11 cellular contexts compared by ENCODE assay signal in genomic region chr13:91247768-91248167, GRCh38.
A peak's percentile ranks its signal among the peaks of the same experiment; 100 is the strongest.
DNase-seq lines count a peak whose midpoint lies in the region; ATAC-seq and TF ChIP-seq lines count a peak whose summit lies in the region.
"Had no signal": no experiment of that assay in that cellular context is flagged by ENCODE, and none has a peak within 500 bp of the region (broad histone marks: within the 10 kb centered on the region; RNA-seq: fewer than 3 reads in every experiment).

No MANE protein-coding gene starts in this region.

- H3K9me3 Mint-ChIP-seq in GM23338: peaks cover 7% of the 10 kb centered on the region; the same call in 1 of the 3 replicates
- H3K9me3 Mint-ChIP-seq: CD8-positive, alpha-beta T cell had no signal

- CTCF ChIA-PET in RWPE1 (lab: Yijun Ruan, JAX): no interaction called here

- TF ChIP-seq CTCF in 22Rv1 (IDR thresholded peaks at IDR 0.05) (peak; percentile 66), GM23338 (conservative IDR thresholded peaks at IDR 0.05; ENCODE audit: low read depth in 2 of 2) (peak in 1 of 2 experiments; percentile 79; a peak in 3 of 4 replicates), RWPE1 (conservative IDR thresholded peaks at IDR 0.05; ENCODE audit: low read depth) (peak; percentile 18), fibroblast of pulmonary artery (IDR thresholded peaks at IDR 0.05; ENCODE audit: low read length, missing control alignments) (peak; percentile 16)

- H3K9me2 ChIP-seq in GM23338 (ENCODE audit: insufficient read depth): 0 out of 2 replicates have a peak, but pooled peaks cover 3% of the 10 kb centered on the region

- no peak overlapping the region; the same call in 1 of the 2 replicates for H3K27ac Mint-ChIP-seq in GM23338
- H3K27ac Mint-ChIP-seq: CD8-positive, alpha-beta T cell had no signal

- H3K27me3 Mint-ChIP-seq in GM23338 (ENCODE audit: insufficient read depth, low read depth, poor library complexity): no peaks in the 10 kb centered on the region

- H3K4me2 ChIP-seq in GM23338: no peak overlapping the region

- H3K4me3 ChIP-seq in GM23338: no peak overlapping the region
- no peak overlapping the region for H3K4me3 ChIP-seq in fibroblast of pulmonary artery (replicated peaks; ENCODE audit: low read depth, low read length)
- H3K4me3 ChIP-seq: colonic mucosa had no signal

- H3K36me3 Mint-ChIP-seq in GM23338 (ENCODE audit: low read depth): peaks cover 4% of the 10 kb centered on the region; the same call in 2 of the 3 replicates
- H3K36me3 Mint-ChIP-seq: CD8-positive, alpha-beta T cell had no signal

- no peak for TF ChIP-seq POLR2A in erythroblast (IDR thresholded peaks at IDR 0.05; ENCODE audit: low read length)

- H3K4me1 Mint-ChIP-seq in GM23338: peaks cover 11% of the 10 kb centered on the region; the same call in 2 of the 3 replicates

- no peaks in the 10 kb centered on the region for H3K27me3 ChIP-seq in GM23338 (ENCODE audit: insufficient read depth)
- H3K27me3 ChIP-seq: colonic mucosa had no signal

- no peaks in the 10 kb centered on the region for H4K20me1 ChIP-seq in GM23338 (replicated peaks; ENCODE audit: insufficient read depth)

- H3K27ac ChIP-seq in 22Rv1 (no peak overlapping the region), GM23338 (ENCODE audit: low read depth) (no peak overlapping the region), RWPE1 (no peak overlapping the region)
- H3K27ac ChIP-seq: colonic mucosa had no signal

- ATAC-seq in GM23338 (no peak), HG03175 (IDR thresholded peaks at IDR 0.05; ENCODE audit: unreplicated experiment) (no peak), GM19023 (IDR thresholded peaks at IDR 0.05; ENCODE audit: unreplicated experiment) (no peak), HG02973 (IDR thresholded peaks at IDR 0.05; ENCODE audit: unreplicated experiment) (no peak)
- ATAC-seq: CD8-positive, alpha-beta T cell had no signal

- DNase-seq in GM23338 (ENCODE audit: low spot score): peak; percentile 34
- DNase-seq in RWPE1 (ENCODE audit: low spot score): peak; percentile 4
- DNase-seq in fibroblast of pulmonary artery (ENCODE audit: low read depth): peak; percentile 12
- no peak for DNase-seq in erythroblast (lab: John Stamatoyannopoulos, UW)
- DNase-seq: CD8-positive, alpha-beta T cell; colonic mucosa; NCI-H226 had no signal

- H3F3A ChIP-seq in GM23338 (replicated peaks; ENCODE audit: low read depth): no peaks in the 10 kb centered on the region

- POLR2A ChIA-PET in RWPE1 (lab: Yijun Ruan, JAX; ENCODE audit: low non-redundant PET): no interaction called here

- no peaks in the 10 kb centered on the region for H3K36me3 ChIP-seq in GM23338 (ENCODE audit: insufficient read depth)
- H3K36me3 ChIP-seq: colonic mucosa had no signal

- no peak overlapping the region for H2AFZ ChIP-seq in GM23338

- no peak overlapping the region for H3K4me3 Mint-ChIP-seq in GM23338
- H3K4me3 Mint-ChIP-seq: CD8-positive, alpha-beta T cell had no signal

- peaks cover 14% of the 10 kb centered on the region for H3K4me1 ChIP-seq in GM23338 (ENCODE audit: insufficient read depth)
- H3K4me1 ChIP-seq: colonic mucosa had no signal

- H3K79me2 ChIP-seq in GM23338 (replicated peaks; ENCODE audit: insufficient read depth): no peaks in the 10 kb centered on the region

TF ChIP-seq in GM23338, 12 proteins besides CTCF, POLR2A, EP300 and RAD21:
- no peak for TF ChIP-seq NANOG (IDR thresholded peaks at IDR 0.05; ENCODE audit: borderline replicate concordance)
- TF ChIP-seq EZH2phosphoT487 (IDR thresholded peaks at IDR 0.05; ENCODE audit: unreplicated experiment): no peak
- no peak for TF ChIP-seq ZNF331 (CRISPR knock-in tag; IDR thresholded peaks at IDR 0.05; ENCODE audit: low read depth)
- TF ChIP-seq REST (IDR thresholded peaks at IDR 0.05; ENCODE audit: unreplicated experiment): no peak
- no peak for TF ChIP-seq STAT1 (IDR thresholded peaks at IDR 0.05; ENCODE audit: unreplicated experiment)
- TF ChIP-seq JUNB (IDR thresholded peaks at IDR 0.05; ENCODE audit: unreplicated experiment): no peak

Comparison
In these comparisons a context has a peak if more than half of its experiments do, and no peak if none do; other contexts are left out.
1. DNase-seq: peak in GM23338 (single experiment), RWPE1 (single experiment) and fibroblast of pulmonary artery (single experiment); none in erythroblast (0 of 2).